In the genomic region with DNA sequence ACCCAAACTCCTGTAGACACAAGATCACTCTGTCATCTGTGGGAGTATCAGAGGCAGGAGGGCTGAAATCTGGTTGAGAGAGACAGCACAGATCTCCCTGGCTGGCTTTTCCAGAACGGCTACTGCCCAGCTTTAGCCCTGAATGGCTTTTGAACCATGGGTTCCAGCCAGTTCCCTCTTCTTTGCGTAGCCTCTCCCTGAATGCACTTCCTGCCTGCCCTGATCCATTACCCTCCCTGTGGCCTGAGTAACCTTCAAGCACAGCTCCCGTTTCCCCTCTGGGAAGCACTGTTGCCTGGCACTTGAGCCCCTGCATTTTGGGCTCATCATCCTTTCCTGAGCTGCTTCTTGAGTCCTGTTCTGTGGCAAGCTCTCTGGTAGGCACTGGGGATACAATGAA, we compare ENCODE assay signal across 1 cellular context.
TF ChIP-seq lines count a peak whose summit lies in the region.

No MANE protein-coding gene starts in this region.

TF ChIP-seq in K562, 482 proteins besides CTCF, POLR2A, EP300 and RAD21:
- TF ChIP-seq KAT7 (CRISPR knock-in tag; IDR thresholded peaks at IDR 0.05; ENCODE audit: borderline replicate concordance) (no peak), TCF7 (IDR thresholded peaks at IDR 0.05; ENCODE audit: borderline replicate concordance) (no peak), BRD4 (IDR thresholded peaks at IDR 0.05) (no peak), SPI1 (IDR thresholded peaks at IDR 0.05; ENCODE audit: borderline replicate concordance, low read depth, low read length) (0 out of 2 replicates have a peak, but pooled peaks have one; percentile 5), RAD51 (IDR thresholded peaks at IDR 0.05; ENCODE audit: borderline replicate concordance, low read depth) (no peak), XRCC4 (IDR thresholded peaks at IDR 0.05; ENCODE audit: extremely low read depth, insufficient read depth, insufficient read length) (no peak)
